ENCODE assay signal across 1 cellular context in genomic region chr11:22625448-22626287, GRCh38.
TF ChIP-seq lines count a peak whose summit lies in the region.

Gene FANCF (minus strand): TSS chr11:22625823. CDS start chr11:22625810, 13 bp downstream.

TF ChIP-seq in H1, 55 proteins besides CTCF, POLR2A, EP300 and RAD21 (continued from another document):
- TF ChIP-seq NRF1 (IDR thresholded peaks at IDR 0.05; ENCODE audit: low read depth, low read length), result no peak
- TF ChIP-seq KDM5A (IDR thresholded peaks at IDR 0.05; ENCODE audit: low read length), result no peak
- TF ChIP-seq TAF1 (IDR thresholded peaks at IDR 0.05; ENCODE audit: low read depth, low read length), result peak; percentile 80
- no peak for TF ChIP-seq EGR1 (IDR thresholded peaks at IDR 0.05; ENCODE audit: borderline replicate concordance, low read depth, low read length)
- 0 out of 2 replicates have a peak, but pooled peaks have one; percentile 14 for TF ChIP-seq TCF12 (IDR thresholded peaks at IDR 0.05; ENCODE audit: low read depth, low read length)
- TF ChIP-seq USF2 (IDR thresholded peaks at IDR 0.05; ENCODE audit: low read length), result 0 out of 2 replicates have a peak, but pooled peaks have one; percentile 5
- TF ChIP-seq CHD2 (IDR thresholded peaks at IDR 0.05; ENCODE audit: low read length), result peak; percentile 93
- no peak for TF ChIP-seq CHD1 (IDR thresholded peaks at IDR 0.05; ENCODE audit: low read depth, low read length)
- TF ChIP-seq POU5F1 (IDR thresholded peaks at IDR 0.05; ENCODE audit: low read depth, low read length), result no peak
- peak; percentile 85 for TF ChIP-seq CREB1 (IDR thresholded peaks at IDR 0.05)
- TF ChIP-seq TEAD4 (IDR thresholded peaks at IDR 0.05; ENCODE audit: low read depth, low read length), result no peak
- no peak; the same call in 1 of the 2 replicates for TF ChIP-seq SP4 (IDR thresholded peaks at IDR 0.05; ENCODE audit: low read length)
- no peak for TF ChIP-seq CBX5 (IDR thresholded peaks at IDR 0.05; ENCODE audit: low read depth, low read length)
- no peak for TF ChIP-seq SUZ12 (IDR thresholded peaks at IDR 0.05; ENCODE audit: low read length)
- TF ChIP-seq RBBP5 (IDR thresholded peaks at IDR 0.05; ENCODE audit: borderline replicate concordance, low read depth, low read length), result 0 out of 2 replicates have a peak, but pooled peaks have one; percentile 38
- TF ChIP-seq BRCA1 (IDR thresholded peaks at IDR 0.05; ENCODE audit: low read depth, low read length), result no peak
- no peak for TF ChIP-seq YY1 (IDR thresholded peaks at IDR 0.05; ENCODE audit: low read depth, low read length)
- TF ChIP-seq ZNF274 (IDR thresholded peaks at IDR 0.05; ENCODE audit: borderline replicate concordance, extremely low read depth, low read length), result no peak
- peak; percentile 50 for TF ChIP-seq TAF7 (optimal IDR thresholded peaks at IDR 0.05; ENCODE audit: borderline replicate concordance, low read depth, low read length)
- TF ChIP-seq SIRT6 (IDR thresholded peaks at IDR 0.05; ENCODE audit: low read length), result no peak
- no peak for TF ChIP-seq RXRA (IDR thresholded peaks at IDR 0.05; ENCODE audit: insufficient read depth, low read depth, low read length)
- TF ChIP-seq BACH1 (IDR thresholded peaks at IDR 0.05; ENCODE audit: low read length), result no peak
- TF ChIP-seq CEBPB (IDR thresholded peaks at IDR 0.05; ENCODE audit: low read depth, low read length), result no peak
- TF ChIP-seq SP2 (IDR thresholded peaks at IDR 0.05; ENCODE audit: low read length), result peak; percentile 90
- TF ChIP-seq TBP (IDR thresholded peaks at IDR 0.05; ENCODE audit: low read depth, low read length), result peak; percentile 84
- TF ChIP-seq HDAC6 (IDR thresholded peaks at IDR 0.05; ENCODE audit: low read depth, low read length), result no peak
- no peak for TF ChIP-seq KDM1A (IDR thresholded peaks at IDR 0.05; ENCODE audit: borderline replicate concordance, low read length)
- no peak for TF ChIP-seq SRF (IDR thresholded peaks at IDR 0.05; ENCODE audit: low read depth, low read length)
- TF ChIP-seq NANOG (IDR thresholded peaks at IDR 0.05; ENCODE audit: insufficient read depth, low read depth, low read length, poor library complexity, severe bottlenecking), result no peak
- TF ChIP-seq SIN3A (conservative IDR thresholded peaks at IDR 0.05 in 1 of 2, IDR thresholded peaks at IDR 0.05 in 1 of 2; ENCODE audit: low read depth in 1 of 2, low read length in 2 of 2), result peak; percentile 34; a peak in 1 of 4 replicates
- TF ChIP-seq GABPA (IDR thresholded peaks at IDR 0.05; ENCODE audit: borderline replicate concordance, insufficient read depth, low read length), result peak; percentile 51; the same call in 1 of the 2 replicates
- TF ChIP-seq PHF8 (conservative IDR thresholded peaks at IDR 0.05; ENCODE audit: low read depth, low read length), result peak; percentile 81; the same call in 1 of the 2 replicates
- no peak for TF ChIP-seq JUND (IDR thresholded peaks at IDR 0.05; ENCODE audit: low read length)
- TF ChIP-seq ATF2 (IDR thresholded peaks at IDR 0.05; ENCODE audit: low read length), result peak; percentile 6; the same call in 1 of the 2 replicates
- TF ChIP-seq EZH2 (IDR thresholded peaks at IDR 0.05; ENCODE audit: low read depth, low read length, severe bottlenecking), result no peak
- no peak for TF ChIP-seq CHD7 (IDR thresholded peaks at IDR 0.05; ENCODE audit: insufficient replicate concordance, low read length)
- no peak for TF ChIP-seq RNF2 (IDR thresholded peaks at IDR 0.05; ENCODE audit: borderline replicate concordance, low read depth, low read length, missing control alignments, poor library complexity, severe bottlenecking)
- no peak for TF ChIP-seq BCL11A (IDR thresholded peaks at IDR 0.05; ENCODE audit: low read depth in 2 of 2, low read length in 2 of 2)
- no peak for TF ChIP-seq RFX5 (IDR thresholded peaks at IDR 0.05; ENCODE audit: borderline replicate concordance, low read depth, low read length)
- TF ChIP-seq CTBP2 (IDR thresholded peaks at IDR 0.05; ENCODE audit: borderline replicate concordance, insufficient read depth, insufficient read length, low read length), result no peak
- TF ChIP-seq KDM4A (IDR thresholded peaks at IDR 0.05; ENCODE audit: low read depth, low read length, severe bottlenecking), result peak; percentile 87
